In genomic region chr2:239222346-239223028, GRCh38 we compare ENCODE assay signal across 8 cellular contexts.
A peak's percentile ranks its signal among the peaks of the same experiment; 100 is the strongest.
DNase-seq lines count a peak whose midpoint lies in the region; ATAC-seq and TF ChIP-seq lines count a peak whose summit lies in the region.

No MANE protein-coding gene starts in this region.

- H3K4me1 Mint-ChIP-seq in CD8-positive, alpha-beta memory T cell, result peaks cover 54 to 86% (median 80%) of the 10 kb centered on the region in 3 donors
- H3K4me1 Mint-ChIP-seq in Calu3 (ENCODE audit: low read depth, unreplicated experiment), result peaks cover 12% of the 10 kb centered on the region

- H2BK15ac ChIP-seq in mesendoderm (replicated peaks; ENCODE audit: low read depth), result no peak overlapping the region

- H3K27me3 ChIP-seq in CD8-positive, alpha-beta memory T cell (ENCODE audit: insufficient read depth, low read length, poor library complexity, severe bottlenecking), result no peaks in the 10 kb centered on the region
- no peaks in the 10 kb centered on the region for H3K27me3 ChIP-seq in psoas muscle (ENCODE audit: insufficient read depth in 3 of 3, low read length in 2 of 3)
- no peaks in the 10 kb centered on the region for H3K27me3 ChIP-seq in mesendoderm (ENCODE audit: insufficient read depth, low read length, poor library complexity)

- peaks cover 0 to 4% (median 0%) of the 10 kb centered on the region in 5 donors for H3K9me3 Mint-ChIP-seq in CD8-positive, alpha-beta memory T cell
- no peaks in the 10 kb centered on the region for H3K9me3 Mint-ChIP-seq in Calu3 (ENCODE audit: low read depth, unreplicated experiment)

- no peak overlapping the region for H3K4ac ChIP-seq in mesendoderm (ENCODE audit: low read depth, low read length)

- WGBS in psoas muscle, 3 donors, result 25 to 51% (median 28%) methylated on average over 8 of the region's 8 CpGs
- no CpG with 5 or more reads among the region's 8 CpGs for WGBS in mesendoderm (ENCODE audit: extremely low coverage, insufficient coverage, low lambda C conversion rate)

- H3K4me2 ChIP-seq in mesendoderm (ENCODE audit: low read length), result no peak overlapping the region

- peak overlapping the region in 4 of 7 donors; percentile 5 to 53 (median 20) for H3K4me3 Mint-ChIP-seq in CD8-positive, alpha-beta memory T cell
- no peak overlapping the region for H3K4me3 Mint-ChIP-seq in Calu3 (ENCODE audit: low read depth, unreplicated experiment)

- CTCF ChIA-PET in CD8-positive, alpha-beta memory T cell (lab: Charles Lee), result no interaction called here
- CTCF ChIA-PET in RWPE1 (lab: Yijun Ruan, JAX), result no interaction called here
- CTCF ChIA-PET in Calu3 (lab: Charles Lee), result no interaction called here

- no peak overlapping the region for H3K56ac ChIP-seq in mesendoderm (ENCODE audit: low read length)

- H3K18ac ChIP-seq in mesendoderm (ENCODE audit: low read length), result no peak overlapping the region

- TF ChIP-seq CTCF in RWPE1 (conservative IDR thresholded peaks at IDR 0.05; ENCODE audit: low read depth), result no peak
- no peak for TF ChIP-seq CTCF in psoas muscle (IDR thresholded peaks at IDR 0.05)
- TF ChIP-seq CTCF in Calu3 (IDR thresholded peaks at IDR 0.05; ENCODE audit: unreplicated experiment), result no peak

- H3K4me3 ChIP-seq in CD8-positive, alpha-beta memory T cell (ENCODE audit: low read length), result no peak overlapping the region
- H3K4me3 ChIP-seq in psoas muscle (peak overlapping the region; percentile 43), mesendoderm (ENCODE audit: low read length) (no peak overlapping the region)

- H3K9ac ChIP-seq in mesendoderm (ENCODE audit: low read length), result no peak overlapping the region

- H2BK120ac ChIP-seq in mesendoderm (ENCODE audit: low read depth, low read length), result no peak overlapping the region

- H3K36me3 ChIP-seq in CD8-positive, alpha-beta memory T cell (ENCODE audit: insufficient read depth, low read length), result no peaks in the 10 kb centered on the region
- H3K36me3 ChIP-seq in psoas muscle (ENCODE audit: insufficient read depth in 1 of 2, low read depth in 1 of 2) (no peaks in the 10 kb centered on the region), mesendoderm (ENCODE audit: control insufficient read depth, insufficient read depth, low read length) (no peaks in the 10 kb centered on the region)

- intact Hi-C loops in psoas muscle (cut with DNase I), result no loop called here
- intact Hi-C loops in Calu3 (cut with micrococcal nuclease; ENCODE audit: unreplicated experiment), result no loop called here

- peak overlapping the region in 6 of 8 donors; percentile 6 to 81 (median 72) for H3K27ac Mint-ChIP-seq in CD8-positive, alpha-beta memory T cell
- no peak overlapping the region for H3K27ac Mint-ChIP-seq in Calu3 (ENCODE audit: unreplicated experiment)

- ATAC-seq in psoas muscle, result peak; percentile 27 to 65 (median 46)
- ATAC-seq in GM18870 (IDR thresholded peaks at IDR 0.05; ENCODE audit: unreplicated experiment), result no peak

- H4K5ac ChIP-seq in mesendoderm (ENCODE audit: low read length), result no peak overlapping the region

- no peak overlapping the region for H3K27ac ChIP-seq in CD8-positive, alpha-beta memory T cell (ENCODE audit: low read depth, low read length)
- H3K27ac ChIP-seq in RWPE1 (peak overlapping the region; percentile 65), psoas muscle (peak overlapping the region; percentile 88), mesendoderm (ENCODE audit: low read depth, low read length) (no peak overlapping the region)

- no peak for DNase-seq in CD8-positive, alpha-beta memory T cell
- DNase-seq in RWPE1 (ENCODE audit: low spot score), result no peak
- DNase-seq in fibroblast of gingiva (ENCODE audit: low read depth), result peak; percentile 92
- DNase-seq in psoas muscle, result no peak
- DNase-seq in Calu3, result no peak
- no peak for DNase-seq in mesendoderm
- DNase-seq in pons (ENCODE audit: low spot score), result no peak

- peaks cover 45% of the 10 kb centered on the region for H3K4me1 ChIP-seq in CD8-positive, alpha-beta memory T cell (ENCODE audit: insufficient read depth, low read length)
- peaks cover 83% of the 10 kb centered on the region for H3K4me1 ChIP-seq in psoas muscle
- peaks cover 8% of the 10 kb centered on the region for H3K4me1 ChIP-seq in mesendoderm (ENCODE audit: control insufficient read depth, low read depth, low read length)

- H2BK5ac ChIP-seq in mesendoderm (ENCODE audit: low read length), result no peak overlapping the region

- peaks cover 14% of the 10 kb centered on the region for H3K79me2 ChIP-seq in mesendoderm (ENCODE audit: control insufficient read depth, insufficient read depth, low read length)

- H3K79me1 ChIP-seq in mesendoderm (ENCODE audit: low read length), result peaks cover 21% of the 10 kb centered on the region

- peaks cover 0 to 4% (median 3%) of the 10 kb centered on the region in 3 donors for H3K36me3 Mint-ChIP-seq in CD8-positive, alpha-beta memory T cell
- no peaks in the 10 kb centered on the region for H3K36me3 Mint-ChIP-seq in Calu3 (ENCODE audit: insufficient read depth, unreplicated experiment)

- no peaks in the 10 kb centered on the region for H3K27me3 Mint-ChIP-seq in CD8-positive, alpha-beta memory T cell
- H3K27me3 Mint-ChIP-seq in Calu3 (ENCODE audit: unreplicated experiment), result no peaks in the 10 kb centered on the region

- no peaks in the 10 kb centered on the region for H3K9me3 ChIP-seq in CD8-positive, alpha-beta memory T cell (ENCODE audit: low read length)
- H3K9me3 ChIP-seq in psoas muscle, result no peaks in the 10 kb centered on the region

- POLR2A ChIA-PET in CD8-positive, alpha-beta memory T cell (lab: Charles Lee), result no interaction called here
- POLR2A ChIA-PET in RWPE1 (lab: Yijun Ruan, JAX; ENCODE audit: low non-redundant PET), result no interaction called here

- no peak overlapping the region for H3K23ac ChIP-seq in mesendoderm (ENCODE audit: low read length)

- no TSS peak for BruUV-seq in Calu3 (replicated peaks; lab: Mats Ljungman, UMichigan)

- no peak overlapping the region for H4K8ac ChIP-seq in mesendoderm (ENCODE audit: low read depth, low read length)

- H2AK5ac ChIP-seq in mesendoderm (ENCODE audit: low read length), result no peak overlapping the region

Comparison
In these comparisons a context has a peak if more than half of its experiments do, and no peak if none do; other contexts are left out.
1. H3K27ac ChIP-seq: peak in RWPE1 (single experiment) and psoas muscle (single experiment); none in CD8-positive, alpha-beta memory T cell (single experiment) and mesendoderm (single experiment).